In genomic region chr10:104614245-104614831, GRCh38 we compare ENCODE assay signal across 10 cellular contexts. TPM values are rescaled to one million over a fixed set of nuclear protein-coding genes. Genes with fewer than 3 reads are reported as not detected.
A peak's percentile ranks its signal among the peaks of the same experiment; 100 is the strongest.
DNase-seq lines count a peak whose midpoint lies in the region; ATAC-seq and TF ChIP-seq lines count a peak whose summit lies in the region.
"Had no signal": no experiment of that assay in that cellular context is flagged by ENCODE, and none has a peak within 500 bp of the region (broad histone marks: within the 10 kb centered on the region; RNA-seq: fewer than 3 reads in every experiment).

No MANE protein-coding gene starts in this region.

- H3K23ac ChIP-seq in mesendoderm (ENCODE audit: low read length), result no peak overlapping the region

- no peak overlapping the region for H3K18ac ChIP-seq in mesendoderm (ENCODE audit: low read length)

- no peak overlapping the region for H3K27ac ChIP-seq in mesendoderm (ENCODE audit: low read depth, low read length)

- H3K4me2 ChIP-seq in mesendoderm (ENCODE audit: low read length), result no peak overlapping the region

- no peaks in the 10 kb centered on the region for H3K79me1 ChIP-seq in mesendoderm (ENCODE audit: low read length)

- no peak overlapping the region for H3K4me3 Mint-ChIP-seq in Calu3 (ENCODE audit: low read depth, unreplicated experiment)
- H3K4me3 Mint-ChIP-seq: naive thymus-derived CD8-positive, alpha-beta T cell had no signal

- H3K56ac ChIP-seq in mesendoderm (ENCODE audit: low read length), result no peak overlapping the region

- H4K8ac ChIP-seq in mesendoderm (ENCODE audit: low read depth, low read length), result no peak overlapping the region

- BruUV-seq in Calu3 (replicated peaks; lab: Mats Ljungman, UMichigan), result no TSS peak

- DNase-seq in Calu3 (peak; percentile 28), mesendoderm (peak; percentile 59), hippocampal formation (lab: John Stamatoyannopoulos, UW) (no peak), anterior cingulate cortex (lab: John Stamatoyannopoulos, UW) (no peak), COR-L47 (lab: John Stamatoyannopoulos, UW) (no peak)
- DNase-seq in Jurkat, Clone E6-1 (ENCODE audit: low read depth, low spot score), result peak; percentile 18
- DNase-seq in activated T-cell treated with anti-CD3 and anti-CD28 coated beads, Interleukin-2, amount 50 U/mL, for 48 hours, result peak; percentile 49 to 61

- H3K79me2 ChIP-seq in mesendoderm (ENCODE audit: control insufficient read depth, insufficient read depth, low read length), result no peaks in the 10 kb centered on the region

- no peak overlapping the region for H4K5ac ChIP-seq in mesendoderm (ENCODE audit: low read length)

- H3K27me3 ChIP-seq in mesendoderm (ENCODE audit: insufficient read depth, low read length, poor library complexity), result no peaks in the 10 kb centered on the region

- H3K27ac Mint-ChIP-seq in Calu3 (ENCODE audit: unreplicated experiment), result no peak overlapping the region
- H3K27ac Mint-ChIP-seq: naive thymus-derived CD8-positive, alpha-beta T cell had no signal

- no peaks in the 10 kb centered on the region for H3K4me1 Mint-ChIP-seq in Calu3 (ENCODE audit: low read depth, unreplicated experiment)
- H3K4me1 Mint-ChIP-seq: naive thymus-derived CD8-positive, alpha-beta T cell had no signal

- no peaks in the 10 kb centered on the region for H3K4me1 ChIP-seq in mesendoderm (ENCODE audit: control insufficient read depth, low read depth, low read length)

- no peaks in the 10 kb centered on the region for H3K9me3 Mint-ChIP-seq in Calu3 (ENCODE audit: low read depth, unreplicated experiment)

- CTCF ChIA-PET in Calu3 (lab: Charles Lee), result interaction anchor here (0.7 kb wide), 1 partner anchor 366 kb away, joined by 5 read pairs; no protein-coding TSS in a partner anchor

- no peaks in the 10 kb centered on the region for H3K36me3 Mint-ChIP-seq in Calu3 (ENCODE audit: insufficient read depth, unreplicated experiment)

- peaks cover 35% of the 10 kb centered on the region for H3K27me3 Mint-ChIP-seq in Calu3 (ENCODE audit: unreplicated experiment)

- no CpG with 5 or more reads among the region's 6 CpGs for WGBS in mesendoderm (ENCODE audit: extremely low coverage, insufficient coverage, low lambda C conversion rate)

- no peaks in the 10 kb centered on the region for H3K36me3 ChIP-seq in mesendoderm (ENCODE audit: control insufficient read depth, insufficient read depth, low read length)

- H2BK5ac ChIP-seq in mesendoderm (ENCODE audit: low read length), result no peak overlapping the region

- intact Hi-C loops in Calu3 (cut with micrococcal nuclease; ENCODE audit: unreplicated experiment), result loop anchor here (2.0 kb wide), 1 partner anchor 208 kb away; no protein-coding TSS in a partner anchor

- H2BK120ac ChIP-seq in mesendoderm (ENCODE audit: low read depth, low read length), result no peak overlapping the region

- H3K9ac ChIP-seq in mesendoderm (ENCODE audit: low read length), result no peak overlapping the region

- no peak overlapping the region for H3K4ac ChIP-seq in mesendoderm (ENCODE audit: low read depth, low read length)

- H3K4me3 ChIP-seq in Jurkat, Clone E6-1 (ENCODE audit: low read length), result no peak overlapping the region
- no peak overlapping the region for H3K4me3 ChIP-seq in mesendoderm (ENCODE audit: low read length)

- H2AK5ac ChIP-seq in mesendoderm (ENCODE audit: low read length), result no peak overlapping the region

- no peak overlapping the region for H2BK15ac ChIP-seq in mesendoderm (replicated peaks; ENCODE audit: low read depth)

- ATAC-seq in GM19043 (IDR thresholded peaks at IDR 0.05; ENCODE audit: low read depth, unreplicated experiment), result peak; percentile 77
- ATAC-seq: naive thymus-derived CD8-positive, alpha-beta T cell had no signal

- peak; percentile 27 for TF ChIP-seq CTCF in Calu3 (IDR thresholded peaks at IDR 0.05; ENCODE audit: unreplicated experiment)

RNA-seq across cellular contexts. Expression of gene SORCS3, which starts 26.8 kb away (rescaled TPM):
- not detected in 2 replicates for total RNA-seq in Calu3 (2022)
- not detected for polyA plus RNA-seq in Jurkat, Clone E6-1 (2012; ENCODE audit: insufficient read depth, insufficient read length)
- 0.07 TPM for polyA plus RNA-seq in mesendoderm (2013, experiment 1 of 2)
- 0.04 TPM for polyA plus RNA-seq in mesendoderm (2013, experiment 2 of 2)
- total RNA-seq: naive thymus-derived CD8-positive, alpha-beta T cell; T-helper 2 cell treated with Interferon-gamma antibody and Interleukin-4, amounts not matched to agents 100 ng/mL and 5 ng/mL, for 36 hours had no signal

Comparison
In these comparisons a context has a peak if more than half of its experiments do, and no peak if none do; other contexts are left out.
1. DNase-seq: peak in Calu3 (single experiment), Jurkat, Clone E6-1 (single experiment), activated T-cell treated with anti-CD3 and anti-CD28 coated beads, Interleukin-2, amount 50 U/mL, for 48 hours (2 of 2) and mesendoderm (single experiment); none in hippocampal formation (0 of 2), anterior cingulate cortex (0 of 58) and COR-L47 (single experiment).